Comparison of ENCODE assay signal across 10 cellular contexts in the genomic region with DNA sequence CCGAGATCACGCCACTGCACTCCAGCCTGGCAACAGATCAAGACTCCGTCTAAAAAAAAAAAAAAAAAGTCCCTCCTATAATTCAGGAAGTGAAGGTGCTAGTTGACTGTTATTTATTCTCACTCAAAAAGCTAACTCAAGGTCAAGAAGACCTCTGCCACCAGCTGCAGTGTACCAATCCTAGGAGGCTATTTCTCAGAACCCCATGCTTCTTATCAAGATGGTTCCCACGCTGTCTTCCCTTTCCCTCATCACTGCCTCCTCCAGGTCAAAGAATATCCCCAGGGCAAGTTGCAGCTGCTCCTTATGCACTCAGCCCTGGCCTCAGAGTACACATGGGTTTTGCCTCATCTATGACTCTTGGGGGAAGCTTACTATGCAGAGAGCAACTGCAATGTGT. TPM values are rescaled to one million over a fixed set of nuclear protein-coding genes. Genes with fewer than 3 reads are reported as not detected.
DNase-seq lines count a peak whose midpoint lies in the region; ATAC-seq and TF ChIP-seq lines count a peak whose summit lies in the region.
"Had no signal": no experiment of that assay in that cellular context is flagged by ENCODE, and none has a peak within 500 bp of the region (broad histone marks: within the 10 kb centered on the region; RNA-seq: fewer than 3 reads in every experiment).

No MANE protein-coding gene starts in this region.

- peaks cover 5% of the 10 kb centered on the region for H3K27me3 Mint-ChIP-seq in GM23338 (ENCODE audit: insufficient read depth, low read depth, poor library complexity)
- H3K27me3 Mint-ChIP-seq: activated CD4-positive, alpha-beta memory T cell treated with anti-CD3 and anti-CD28 coated beads for 36 hours had no signal

- no peaks in the 10 kb centered on the region for H3K9me2 ChIP-seq in GM23338 (ENCODE audit: insufficient read depth)

- H3K36me3 ChIP-seq in GM23338 (ENCODE audit: insufficient read depth), result no peaks in the 10 kb centered on the region
- no peaks in the 10 kb centered on the region for H3K36me3 ChIP-seq in left lung

- H3F3A ChIP-seq in GM23338 (replicated peaks; ENCODE audit: low read depth), result no peaks in the 10 kb centered on the region

- no peaks in the 10 kb centered on the region for H3K9me3 ChIP-seq in left lung

- H3K4me2 ChIP-seq in GM23338, result no peak overlapping the region

- no peaks in the 10 kb centered on the region for H3K36me3 Mint-ChIP-seq in GM23338 (ENCODE audit: low read depth)

- no peaks in the 10 kb centered on the region for H3K9me3 Mint-ChIP-seq in GM23338
- H3K9me3 Mint-ChIP-seq: activated CD4-positive, alpha-beta memory T cell treated with anti-CD3 and anti-CD28 coated beads for 36 hours had no signal

- no peak overlapping the region for H3K27ac Mint-ChIP-seq in GM23338
- H3K27ac Mint-ChIP-seq: activated CD4-positive, alpha-beta memory T cell treated with anti-CD3 and anti-CD28 coated beads for 36 hours had no signal

- in situ Hi-C loops in ACHN (cut with HindIII; ENCODE audit: low pct_ligation_motif_present, low pct_unique_long_range_greater_than_20kb, low sequenced_read_pairs), result no loop called here

- no peak overlapping the region for H3K4me3 Mint-ChIP-seq in GM23338
- H3K4me3 Mint-ChIP-seq: activated CD4-positive, alpha-beta memory T cell treated with anti-CD3 and anti-CD28 coated beads for 36 hours had no signal

- intact Hi-C loops in left lung (cut with DNase I), result no loop called here
- intact Hi-C loops in posterior vena cava (cut with DNase I), result no loop called here

- H4K20me1 ChIP-seq in GM23338 (replicated peaks; ENCODE audit: insufficient read depth), result 0 out of 2 replicates have a peak, but pooled peaks cover 16% of the 10 kb centered on the region

- peaks cover 10% of the 10 kb centered on the region; the same call in 1 of the 2 replicates for H3K4me1 ChIP-seq in GM23338 (ENCODE audit: insufficient read depth)
- peaks cover 0 to 4% of the 10 kb centered on the region in 2 donors for H3K4me1 ChIP-seq in left lung

- H3K27me3 ChIP-seq in GM23338 (ENCODE audit: insufficient read depth), result no peaks in the 10 kb centered on the region
- H3K27me3 ChIP-seq in left lung, result no peaks in the 10 kb centered on the region

- DNase-seq in GM23338 (ENCODE audit: low spot score) (peak; percentile 66), RPMI7951 (ENCODE audit: low read depth) (peak; percentile 50), left lung (no peak), ACHN (no peak), posterior vena cava (ENCODE audit: low spot score) (no peak), DMS79 treated with DMSO at 0.1 percent for 48 hours (lab: John Stamatoyannopoulos, UW) (no peak)
- DNase-seq: activated CD4-positive, alpha-beta memory T cell treated with anti-CD3 and anti-CD28 coated beads for 36 hours; NCI-H1417 treated with DMSO at 0.1 percent for 48 hours had no signal

- no peak overlapping the region for H2AFZ ChIP-seq in GM23338

- TF ChIP-seq CTCF in GM12872 (IDR thresholded peaks at IDR 0.05; ENCODE audit: insufficient read depth, low read depth, low read length) (peak; percentile 31; the same call in 1 of the 3 replicates), GM23338 (conservative IDR thresholded peaks at IDR 0.05; ENCODE audit: low read depth in 2 of 2) (peak; percentile 49 to 56), left lung (IDR thresholded peaks at IDR 0.05) (no peak)

- H3K4me3 ChIP-seq in GM23338 (no peak overlapping the region), left lung (no peak overlapping the region)

- H3K27ac ChIP-seq in GM23338 (ENCODE audit: low read depth) (no peak overlapping the region), left lung (no peak overlapping the region)

- peaks cover 14% of the 10 kb centered on the region for H3K4me1 Mint-ChIP-seq in GM23338

- H3K79me2 ChIP-seq in GM23338 (replicated peaks; ENCODE audit: insufficient read depth), result peaks cover 100% of the 10 kb centered on the region

- peak; percentile 89 for ATAC-seq in GM23338
- peak; percentile 12 for ATAC-seq in left lung
- no peak for ATAC-seq in GM19023 (IDR thresholded peaks at IDR 0.05; ENCODE audit: unreplicated experiment)

TF ChIP-seq in GM23338, 12 proteins besides CTCF, POLR2A, EP300 and RAD21 (continues in another document):
- TF ChIP-seq, protein P1, sequence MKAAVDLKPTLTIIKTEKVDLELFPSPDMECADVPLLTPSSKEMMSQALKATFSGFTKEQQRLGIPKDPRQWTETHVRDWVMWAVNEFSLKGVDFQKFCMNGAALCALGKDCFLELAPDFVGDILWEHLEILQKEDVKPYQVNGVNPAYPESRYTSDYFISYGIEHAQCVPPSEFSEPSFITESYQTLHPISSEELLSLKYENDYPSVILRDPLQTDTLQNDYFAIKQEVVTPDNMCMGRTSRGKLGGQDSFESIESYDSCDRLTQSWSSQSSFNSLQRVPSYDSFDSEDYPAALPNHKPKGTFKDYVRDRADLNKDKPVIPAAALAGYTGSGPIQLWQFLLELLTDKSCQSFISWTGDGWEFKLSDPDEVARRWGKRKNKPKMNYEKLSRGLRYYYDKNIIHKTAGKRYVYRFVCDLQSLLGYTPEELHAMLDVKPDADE (IDR thresholded peaks at IDR 0.05), result no peak
- TF ChIP-seq ZNF331 (CRISPR knock-in tag; IDR thresholded peaks at IDR 0.05; ENCODE audit: low read depth) (no peak), EZH2 (IDR thresholded peaks at IDR 0.05; ENCODE audit: low read depth, unreplicated experiment) (no peak), JUNB (IDR thresholded peaks at IDR 0.05; ENCODE audit: unreplicated experiment) (no peak), ZNF114 (CRISPR knock-in tag; IDR thresholded peaks at IDR 0.05) (no peak), NANOG (IDR thresholded peaks at IDR 0.05; ENCODE audit: borderline replicate concordance) (no peak), CREB1 (CRISPR knock-in tag; IDR thresholded peaks at IDR 0.05; ENCODE audit: low read depth) (no peak), EZH2phosphoT487 (IDR thresholded peaks at IDR 0.05; ENCODE audit: unreplicated experiment) (no peak), STAT1 (IDR thresholded peaks at IDR 0.05; ENCODE audit: unreplicated experiment) (no peak), POLR2AphosphoS5 (IDR thresholded peaks at IDR 0.05; ENCODE audit: low read depth) (no peak)
- TF ChIP-seq, protein P2, sequence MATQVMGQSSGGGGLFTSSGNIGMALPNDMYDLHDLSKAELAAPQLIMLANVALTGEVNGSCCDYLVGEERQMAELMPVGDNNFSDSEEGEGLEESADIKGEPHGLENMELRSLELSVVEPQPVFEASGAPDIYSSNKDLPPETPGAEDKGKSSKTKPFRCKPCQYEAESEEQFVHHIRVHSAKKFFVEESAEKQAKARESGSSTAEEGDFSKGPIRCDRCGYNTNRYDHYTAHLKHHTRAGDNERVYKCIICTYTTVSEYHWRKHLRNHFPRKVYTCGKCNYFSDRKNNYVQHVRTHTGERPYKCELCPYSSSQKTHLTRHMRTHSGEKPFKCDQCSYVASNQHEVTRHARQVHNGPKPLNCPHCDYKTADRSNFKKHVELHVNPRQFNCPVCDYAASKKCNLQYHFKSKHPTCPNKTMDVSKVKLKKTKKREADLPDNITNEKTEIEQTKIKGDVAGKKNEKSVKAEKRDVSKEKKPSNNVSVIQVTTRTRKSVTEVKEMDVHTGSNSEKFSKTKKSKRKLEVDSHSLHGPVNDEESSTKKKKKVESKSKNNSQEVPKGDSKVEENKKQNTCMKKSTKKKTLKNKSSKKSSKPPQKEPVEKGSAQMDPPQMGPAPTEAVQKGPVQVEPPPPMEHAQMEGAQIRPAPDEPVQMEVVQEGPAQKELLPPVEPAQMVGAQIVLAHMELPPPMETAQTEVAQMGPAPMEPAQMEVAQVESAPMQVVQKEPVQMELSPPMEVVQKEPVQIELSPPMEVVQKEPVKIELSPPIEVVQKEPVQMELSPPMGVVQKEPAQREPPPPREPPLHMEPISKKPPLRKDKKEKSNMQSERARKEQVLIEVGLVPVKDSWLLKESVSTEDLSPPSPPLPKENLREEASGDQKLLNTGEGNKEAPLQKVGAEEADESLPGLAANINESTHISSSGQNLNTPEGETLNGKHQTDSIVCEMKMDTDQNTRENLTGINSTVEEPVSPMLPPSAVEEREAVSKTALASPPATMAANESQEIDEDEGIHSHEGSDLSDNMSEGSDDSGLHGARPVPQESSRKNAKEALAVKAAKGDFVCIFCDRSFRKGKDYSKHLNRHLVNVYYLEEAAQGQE (IDR thresholded peaks at IDR 0.05; ENCODE audit: unreplicated experiment), result no peak

RNA-seq across cellular contexts. Expression of gene RERE, which starts 53.6 kb away (rescaled TPM):
- 157 and 170 TPM in 2 replicates for total RNA-seq in GM23338 (2014; rRNA removed; shearing (Covaris generic))
- polyA plus RNA-seq in GM23338 (2016; fragmentation: Nextera tagmentation; extraction: Ambion mirVana), result 148 and 166 TPM in 2 replicates
- 7.4 and 10.3 TPM in 2 replicates for total RNA-seq in RPMI7951 (2014; rRNA removed; shearing (Covaris generic))
- total RNA-seq in left lung (10 to 100 TPM; 73.3 to 76.8 TPM), posterior vena cava (100 to 1,000 TPM in 1 of 2 donors, 10 to 100 TPM in 1; 94.9 to 116 TPM)

Comparison
In these comparisons a context has a peak if more than half of its experiments do, and no peak if none do; other contexts are left out.
1. CTCF ChIP-seq: peak in GM12872 (single experiment) and GM23338 (2 of 2); none in left lung (0 of 2).
2. DNase-seq: peak in GM23338 (single experiment) and RPMI7951 (single experiment); none in left lung (0 of 2), ACHN (single experiment), posterior vena cava (single experiment) and DMS79 treated with DMSO at 0.1 percent for 48 hours (single experiment).